1 cellular context compared by ENCODE assay signal in genomic region chr19:4401482-4402170, GRCh38.
TF ChIP-seq lines count a peak whose summit lies in the region.

No MANE protein-coding gene starts in this region.

TF ChIP-seq in endothelial cell of umbilical vein, 7 proteins besides CTCF, POLR2A, EP300 and RAD21:
- TF ChIP-seq, protein P1, sequence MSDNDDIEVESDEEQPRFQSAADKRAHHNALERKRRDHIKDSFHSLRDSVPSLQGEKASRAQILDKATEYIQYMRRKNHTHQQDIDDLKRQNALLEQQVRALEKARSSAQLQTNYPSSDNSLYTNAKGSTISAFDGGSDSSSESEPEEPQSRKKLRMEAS (IDR thresholded peaks at IDR 0.05; ENCODE audit: insufficient read depth, insufficient read length), result no peak
- TF ChIP-seq MYC (IDR thresholded peaks at IDR 0.05; ENCODE audit: low read depth, low read length), result no peak
- TF ChIP-seq GATA2 (IDR thresholded peaks at IDR 0.05; ENCODE audit: insufficient read depth, insufficient read length, low read depth, low read length), result no peak
- no peak for TF ChIP-seq EZH2 (IDR thresholded peaks at IDR 0.05; ENCODE audit: borderline replicate concordance, low read depth, low read length, severe bottlenecking)
- no peak for TF ChIP-seq JUN (IDR thresholded peaks at IDR 0.05; ENCODE audit: borderline replicate concordance, insufficient read depth, insufficient read length, low read depth)
- no peak for TF ChIP-seq FOS (IDR thresholded peaks at IDR 0.05; ENCODE audit: borderline replicate concordance, insufficient read depth, low read length)
- no peak for TF ChIP-seq POLR2AphosphoS5 (IDR thresholded peaks at IDR 0.05; ENCODE audit: insufficient read depth, low read depth, low read length)
TF ChIP-seq in endothelial cell of umbilical vein: peak in this region for 0.
